8 cellular contexts compared by ENCODE assay signal in the genomic region with DNA sequence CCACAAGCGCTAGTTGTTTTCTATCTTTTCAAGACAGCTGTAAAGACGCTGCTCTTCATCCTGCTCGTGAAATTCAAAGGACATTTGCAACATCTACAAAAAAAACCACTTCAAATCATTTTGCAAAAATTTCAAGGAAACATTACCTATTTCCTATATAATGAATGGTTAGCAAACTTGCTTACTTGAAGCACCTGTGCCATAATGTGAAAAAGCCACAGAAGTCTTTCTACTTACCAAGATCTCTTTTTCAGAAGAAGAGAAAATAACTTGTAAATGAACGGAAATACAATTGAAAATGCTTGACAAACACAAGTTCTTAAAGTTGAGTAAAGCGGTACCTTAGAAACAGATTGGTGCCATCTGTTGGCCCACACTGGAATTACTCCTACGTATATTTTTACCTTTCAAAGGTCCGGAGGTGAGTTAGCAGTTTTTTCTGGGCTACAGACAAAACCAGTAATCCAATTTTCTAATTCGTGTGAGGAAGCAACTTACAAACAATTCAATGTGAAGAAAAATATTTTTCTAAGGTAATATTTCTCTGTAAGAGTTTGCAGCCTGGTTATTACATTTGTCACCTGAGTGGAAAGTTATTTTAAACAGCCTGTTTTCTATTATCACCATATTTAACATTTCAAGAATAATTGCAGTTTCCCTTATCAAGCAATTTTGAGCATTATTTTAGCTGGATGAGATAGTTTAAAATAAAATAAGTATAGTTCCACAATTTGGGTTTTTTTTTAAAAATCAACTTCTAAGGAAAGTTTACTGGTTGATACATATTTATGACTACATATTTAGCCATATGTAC. TPM values are rescaled to one million over a fixed set of nuclear protein-coding genes. Genes with fewer than 3 reads are reported as not detected.
DNase-seq lines count a peak whose midpoint lies in the region; ATAC-seq, FAIRE-seq and TF ChIP-seq lines count a peak whose summit lies in the region.

A gene with protein sequence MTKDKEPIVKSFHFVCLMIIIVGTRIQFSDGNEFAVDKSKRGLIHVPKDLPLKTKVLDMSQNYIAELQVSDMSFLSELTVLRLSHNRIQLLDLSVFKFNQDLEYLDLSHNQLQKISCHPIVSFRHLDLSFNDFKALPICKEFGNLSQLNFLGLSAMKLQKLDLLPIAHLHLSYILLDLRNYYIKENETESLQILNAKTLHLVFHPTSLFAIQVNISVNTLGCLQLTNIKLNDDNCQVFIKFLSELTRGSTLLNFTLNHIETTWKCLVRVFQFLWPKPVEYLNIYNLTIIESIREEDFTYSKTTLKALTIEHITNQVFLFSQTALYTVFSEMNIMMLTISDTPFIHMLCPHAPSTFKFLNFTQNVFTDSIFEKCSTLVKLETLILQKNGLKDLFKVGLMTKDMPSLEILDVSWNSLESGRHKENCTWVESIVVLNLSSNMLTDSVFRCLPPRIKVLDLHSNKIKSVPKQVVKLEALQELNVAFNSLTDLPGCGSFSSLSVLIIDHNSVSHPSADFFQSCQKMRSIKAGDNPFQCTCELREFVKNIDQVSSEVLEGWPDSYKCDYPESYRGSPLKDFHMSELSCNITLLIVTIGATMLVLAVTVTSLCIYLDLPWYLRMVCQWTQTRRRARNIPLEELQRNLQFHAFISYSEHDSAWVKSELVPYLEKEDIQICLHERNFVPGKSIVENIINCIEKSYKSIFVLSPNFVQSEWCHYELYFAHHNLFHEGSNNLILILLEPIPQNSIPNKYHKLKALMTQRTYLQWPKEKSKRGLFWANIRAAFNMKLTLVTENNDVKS (minus strand): TSS at position 294 of the 814 bp plus-strand sequence. CDS start 27,344 bp downstream, outside the sequence.

- H3K27me3 ChIP-seq in PC-9 (ENCODE audit: insufficient read depth, low read depth) (no peaks in the 10 kb centered on the region), pancreas (no peaks in the 10 kb centered on the region)

- no TSS peak for BruUV-seq in PC-9 (replicated peaks; lab: Mats Ljungman, UMichigan)

- DNase-seq in activated gamma-delta T cell treated with Interleukin-2 at 50 U/mL for 16 hours, result peak; percentile 74
- DNase-seq in activated gamma-delta T cell (lab: John Stamatoyannopoulos, UW), result no peak
- DNase-seq in PC-9, result peak; percentile 60 to 69
- peak; percentile 40 for DNase-seq in activated T-helper 9 cell treated with anti-CD3 and anti-CD28 coated beads, Interleukin-2, amount 50 U/mL, for 16 hours (ENCODE audit: low read depth)
- DNase-seq in fibroblast of villous mesenchyme (ENCODE audit: low read depth), result peak; percentile 67
- peak in 2 of 6 donors; percentile 37 to 57 for DNase-seq in pancreas

- intact Hi-C loops in PC-9 (cut with micrococcal nuclease; ENCODE audit: unreplicated experiment) (loop anchor here (1.0 to 10.0 kb wide), 6 partner anchors 54 to 792 kb away; a partner anchor contains a TSS), pancreas (cut with DNase I) (no loop called here)

- H3K36me3 ChIP-seq in PC-9 (ENCODE audit: low read depth) (no peaks in the 10 kb centered on the region), pancreas (no peaks in the 10 kb centered on the region)

- peaks cover 17% of the 10 kb centered on the region for H3F3A ChIP-seq in PC-9 (ENCODE audit: insufficient read depth, low read depth)

- peak; percentile 83 for TF ChIP-seq CTCF in PC-9 (conservative IDR thresholded peaks at IDR 0.05)
- TF ChIP-seq CTCF in fibroblast of villous mesenchyme (IDR thresholded peaks at IDR 0.05; ENCODE audit: insufficient read depth, low read depth, low read length), result peak; percentile 75
- peak in 3 of 4 donors; percentile 51 to 64 (median 55) for TF ChIP-seq CTCF in pancreas (IDR thresholded peaks at IDR 0.05)

- peak; percentile 35 for ATAC-seq in HG03469 (IDR thresholded peaks at IDR 0.05; ENCODE audit: unreplicated experiment)
- peak; percentile 81 to 92 (median 86) for ATAC-seq in pancreas
- ATAC-seq in HG03457 (IDR thresholded peaks at IDR 0.05; ENCODE audit: unreplicated experiment), result no peak

- peak; percentile 88 for FAIRE-seq in pancreas (lab: Jason Lieb, UNC)

- H3K9me3 ChIP-seq in PC-9 (ENCODE audit: insufficient read depth, low read depth), result no peaks in the 10 kb centered on the region; the same call in 1 of the 2 replicates
- H3K9me3 ChIP-seq in pancreas, result no peaks in the 10 kb centered on the region

- H3K79me2 ChIP-seq in PC-9 (ENCODE audit: low read depth), result no peaks in the 10 kb centered on the region

- H2AFZ ChIP-seq in PC-9, result peak within 1 kb of the TSS; percentile 31; the same call in 1 of the 2 replicates

- H3K4me1 ChIP-seq in PC-9 (replicated peaks; ENCODE audit: insufficient read depth), result peaks cover 26% of the 10 kb centered on the region
- peaks cover 0 to 4% (median 0%) of the 10 kb centered on the region in 3 donors for H3K4me1 ChIP-seq in pancreas

- POLR2A ChIA-PET in PC-9 (lab: Charles Lee; ENCODE audit: unreplicated experiment), result no interaction called here

- no peaks in the 10 kb centered on the region for H3K9me2 ChIP-seq in PC-9 (ENCODE audit: insufficient read depth)

- H3K27ac ChIP-seq in PC-9, result peak within 1 kb of the TSS; percentile 93
- H3K27ac ChIP-seq in pancreas, result peak within 1 kb of the TSS in 2 of 4 donors; percentile 52 to 60

- no peaks in the 10 kb centered on the region for H4K20me1 ChIP-seq in PC-9 (ENCODE audit: insufficient read depth)

- H3K4me3 ChIP-seq in PC-9, result peak within 1 kb of the TSS; percentile 25; the same call in 1 of the 2 replicates
- peak within 1 kb of the TSS; percentile 21 for H3K4me3 ChIP-seq in fibroblast of villous mesenchyme (ENCODE audit: low read depth, low read length)
- H3K4me3 ChIP-seq in pancreas, result peak within 1 kb of the TSS in 1 of 4 donors; percentile 28

- H3K4me2 ChIP-seq in PC-9, result peak within 1 kb of the TSS; percentile 68

- 17% methylated on average over 8 of the region's 8 CpGs for WGBS in pancreas, 2 donors

- CTCF ChIA-PET in PC-9 (lab: Charles Lee), result interaction anchor here (0.6 to 1.9 kb wide), 4 partner anchors 42 to 211 kb away, joined by 3 to 23 read pairs (median 5); a partner anchor contains a TSS

RNA-seq across cellular contexts. Expression of the gene that starts here (rescaled TPM):
- total RNA-seq in PC-9 (2021) (7.9 and 9.3 TPM in 2 replicates), fibroblast of villous mesenchyme (2.3 and 3.0 TPM in 2 replicates), pancreas (1 to 10 TPM in 2 of 6 donors, under 1 TPM in 4; 0.19 to 3.9 (median 0.81) TPM)
- polyA plus RNA-seq in pancreas, result under 1 TPM; 0.07 to 0.11 TPM
